Comparison of ENCODE assay signal across 8 cellular contexts in genomic region chr1:159798893-159799292, GRCh38. TPM values are rescaled to one million over a fixed set of nuclear protein-coding genes. Genes with fewer than 3 reads are reported as not detected.
A peak's percentile ranks its signal among the peaks of the same experiment; 100 is the strongest.
DNase-seq lines count a peak whose midpoint lies in the region; ATAC-seq and TF ChIP-seq lines count a peak whose summit lies in the region.

No MANE protein-coding gene starts in this region.

- no peak overlapping the region for H3K4me3 Mint-ChIP-seq in MCF 10A (ENCODE audit: unreplicated experiment)

- DNase-seq in ACHN (peak; percentile 91), NCI-H1694 treated with DMSO at 0.1 percent for 48 hours (lab: John Stamatoyannopoulos, UW) (peak; percentile 93), MCF 10A (ENCODE audit: unreplicated experiment) (peak; percentile 95), inferior parietal cortex (ENCODE audit: extremely low spot score) (peak; percentile 46)
- peak; percentile 20 to 21 for DNase-seq in stimulated activated CD4-positive, alpha-beta T cell treated with anti-CD3 and anti-CD28 coated beads, Interleukin-15, amount 100 ng/mL, for 48 hours (ENCODE audit: low read depth in 2 of 2)

- no peak overlapping the region for H3K27ac Mint-ChIP-seq in MCF 10A (ENCODE audit: low read depth, unreplicated experiment)

- H3F3A ChIP-seq in SU-DHL-6 (ENCODE audit: insufficient read depth): no peaks in the 10 kb centered on the region

- TF ChIP-seq CTCF in GM12874 (IDR thresholded peaks at IDR 0.05; ENCODE audit: insufficient read depth, low read depth, low read length) (peak; percentile 59; the same call in 1 of the 2 replicates), SU-DHL-6 (IDR thresholded peaks at IDR 0.05; ENCODE audit: insufficient read depth, low read length, poor library complexity, severe bottlenecking) (peak; percentile 63), MCF 10A (IDR thresholded peaks at IDR 0.05; ENCODE audit: unreplicated experiment) (peak; percentile 83)

- BruUV-seq in MCF 10A (replicated peaks; lab: Mats Ljungman, UMichigan): no TSS peak

- no peak overlapping the region for H2AFZ ChIP-seq in SU-DHL-6 (ENCODE audit: low read depth, low read length, severe bottlenecking)

- H3K4me2 ChIP-seq in SU-DHL-6 (ENCODE audit: low read depth, low read length, poor library complexity, severe bottlenecking): no peak overlapping the region

- no peaks in the 10 kb centered on the region for H3K36me3 ChIP-seq in SU-DHL-6 (ENCODE audit: low read length)

- H3K9me2 ChIP-seq in SU-DHL-6 (replicated peaks; ENCODE audit: insufficient read depth, low read length): no peaks in the 10 kb centered on the region

- no peaks in the 10 kb centered on the region for H3K27me3 Mint-ChIP-seq in MCF 10A (ENCODE audit: insufficient read depth, unreplicated experiment)

- no peak overlapping the region for H3K27ac ChIP-seq in SU-DHL-6 (ENCODE audit: low read depth, low read length)

- no peaks in the 10 kb centered on the region for H3K36me3 Mint-ChIP-seq in MCF 10A (ENCODE audit: insufficient read depth, unreplicated experiment)

- POLR2A ChIA-PET in MCF 10A (lab: Yijun Ruan, JAX): interaction anchor here (0.5 to 3.7 kb wide), 9 partner anchors 10 to 557 kb away, joined by 3 to 57 read pairs (median 4); partner anchors contain the start of gene DUSP23

- H3K4me1 Mint-ChIP-seq in MCF 10A (ENCODE audit: insufficient read depth, unreplicated experiment): no peaks in the 10 kb centered on the region

- no peak overlapping the region for H3K4me3 ChIP-seq in SU-DHL-6 (ENCODE audit: insufficient read depth, low read length, poor library complexity, severe bottlenecking)

- no peaks in the 10 kb centered on the region for H3K9me3 Mint-ChIP-seq in MCF 10A (ENCODE audit: unreplicated experiment)

- CTCF ChIA-PET in MCF 10A (lab: Yijun Ruan, JAX): interaction anchor here (0.5 to 27.0 kb wide), 75 partner anchors 10 to 777 kb away, joined by 3 to 1396 read pairs (median 7); partner anchors contain the start of genes DUSP23, SLAMF8, TAGLN2 and VSIG8

- intact Hi-C loops in MCF 10A (cut with micrococcal nuclease): loop anchor here (1.0 to 5.0 kb wide), 6 partner anchors 19 to 667 kb away; partner anchors contain the start of gene DUSP23

- H3K9ac ChIP-seq in SU-DHL-6 (ENCODE audit: low read length): no peak overlapping the region

- H3K9me3 ChIP-seq in SU-DHL-6 (ENCODE audit: insufficient read depth, low read length): no peaks in the 10 kb centered on the region

- in situ Hi-C loops in ACHN (cut with HindIII; ENCODE audit: low pct_ligation_motif_present, low pct_unique_long_range_greater_than_20kb, low sequenced_read_pairs): loop anchor here (25.0 kb wide), 1 partner anchor 88 kb away; no protein-coding TSS in a partner anchor

- H3K79me2 ChIP-seq in SU-DHL-6 (ENCODE audit: insufficient read depth, low read length): no peaks in the 10 kb centered on the region

- ATAC-seq in HG02798 (IDR thresholded peaks at IDR 0.05; ENCODE audit: poor library complexity, unreplicated experiment): no peak

- no peaks in the 10 kb centered on the region for H3K27me3 ChIP-seq in SU-DHL-6 (ENCODE audit: low read length)

- H4K20me1 ChIP-seq in SU-DHL-6 (ENCODE audit: low read depth, low read length): no peaks in the 10 kb centered on the region

RNA-seq across cellular contexts. Expression of gene FCRL6, which starts 3.3 kb away (rescaled TPM):
- total RNA-seq in MCF 10A (2022): not detected in 2 replicates

RNA-seq across cellular contexts. Expression of gene DUSP23, which starts 18.1 kb away (rescaled TPM):
- total RNA-seq in MCF 10A (2022): 119 and 178 TPM in 2 replicates

RNA-seq across cellular contexts. Expression of gene SLAMF8, which starts 27.8 kb away (rescaled TPM):
- total RNA-seq in MCF 10A (2022): not detected in 2 replicates

Comparison
In these comparisons a context has a peak if more than half of its experiments do, and no peak if none do; other contexts are left out.
1. DNase-seq: peak in every context shown above with its lines; median percentile 95 in MCF 10A; 93 in NCI-H1694 treated with DMSO at 0.1 percent for 48 hours; 91 in ACHN; 46 in inferior parietal cortex; 20 in stimulated activated CD4-positive, alpha-beta T cell treated with anti-CD3 and anti-CD28 coated beads, Interleukin-15, amount 100 ng/mL, for 48 hours.